8 cellular contexts compared by ENCODE assay signal in genomic region chr16:53504161-53504663, GRCh38. TPM values are rescaled to one million over a fixed set of nuclear protein-coding genes. Genes with fewer than 3 reads are reported as not detected.
DNase-seq lines count a peak whose midpoint lies in the region; ATAC-seq and TF ChIP-seq lines count a peak whose summit lies in the region.

No MANE protein-coding gene starts in this region.

- no peak overlapping the region for H3K9ac ChIP-seq in iPS-15b (ENCODE audit: low read depth, low read length)

- peak overlapping the region; percentile 77 for H3K27ac ChIP-seq in Panc1 (ENCODE audit: low read length)

- H3K36me3 ChIP-seq in Panc1 (ENCODE audit: control insufficient read depth, insufficient read depth, low read length) (peaks cover 7% of the 10 kb centered on the region; the same call in 1 of the 2 replicates), iPS-15b (ENCODE audit: control insufficient read depth, insufficient read depth, low read length) (no peaks in the 10 kb centered on the region)

- CTCF ChIA-PET in Panc1 (lab: Charles Lee): interaction anchor here (0.6 kb wide), 1 partner anchor 46 kb away, joined by 3 read pairs; no protein-coding TSS in a partner anchor

- H3K9me3 ChIP-seq in Panc1 (ENCODE audit: control insufficient read depth, insufficient read depth, low read depth, low read length) (no peaks in the 10 kb centered on the region), iPS-15b (ENCODE audit: control insufficient read depth, insufficient read depth, low read length) (no peaks in the 10 kb centered on the region)

- no TSS peak for BruUV-seq in Panc1 (replicated peaks; lab: Mats Ljungman, UMichigan)

- H3K4me1 ChIP-seq in Panc1 (ENCODE audit: control insufficient read depth, insufficient read depth, low read length) (peaks cover 18% of the 10 kb centered on the region), iPS-15b (ENCODE audit: control insufficient read depth, insufficient read depth, low read length) (peaks cover 4% of the 10 kb centered on the region)

- DNase-seq in GM12864 (ENCODE audit: low read depth): no peak
- DNase-seq in Panc1 (ENCODE audit: low read depth, low spot score): no peak
- peak; percentile 59 for DNase-seq in astrocyte of the hippocampus (ENCODE audit: low read depth, low spot score)
- DNase-seq in skeletal muscle cell (ENCODE audit: low read depth): no peak
- no peak for DNase-seq in NCI-H2107 (lab: John Stamatoyannopoulos, UW)

- no peak for ATAC-seq in Panc1
- ATAC-seq in GM18867 (IDR thresholded peaks at IDR 0.05; ENCODE audit: unreplicated experiment): no peak
- no peak for ATAC-seq in HG02763 (IDR thresholded peaks at IDR 0.05; ENCODE audit: unreplicated experiment)

- H3K4me3 ChIP-seq in GM12864 (ENCODE audit: low read depth, low read length): peak overlapping the region; percentile 91
- H3K4me3 ChIP-seq in Panc1 (ENCODE audit: low read depth in 2 of 2, low read length in 2 of 2): peak overlapping the region; percentile 49 to 61
- H3K4me3 ChIP-seq in iPS-15b (ENCODE audit: low read depth, low read length): peak overlapping the region; percentile 50
- peak overlapping the region; percentile 53 for H3K4me3 ChIP-seq in skeletal muscle cell (ENCODE audit: low read depth, low read length)

- in situ Hi-C loops in Panc1 (cut with HindIII; ENCODE audit: low pct_unique_long_range_greater_than_20kb, low sequenced_read_pairs): no loop called here

- H3K27me3 ChIP-seq in Panc1 (ENCODE audit: control insufficient read depth, insufficient read depth, low read length) (no peaks in the 10 kb centered on the region), iPS-15b (ENCODE audit: control insufficient read depth, insufficient read depth, low read length) (no peaks in the 10 kb centered on the region)

- TF ChIP-seq CTCF in GM12864 (IDR thresholded peaks at IDR 0.05; ENCODE audit: low read depth, low read length, missing control alignments): no peak
- no peak for TF ChIP-seq CTCF in Panc1 (IDR thresholded peaks at IDR 0.05)

- intact Hi-C loops in Panc1 (cut with micrococcal nuclease; ENCODE audit: unreplicated experiment): no loop called here

- POLR2A ChIA-PET in Panc1 (lab: Charles Lee): no interaction called here

RNA-seq across cellular contexts. Expression of gene AKTIP, which starts 1.2 kb away (rescaled TPM):
- total RNA-seq in Panc1 (2021; ENCODE audit: unreplicated experiment): 26.1 TPM
- polyA plus RNA-seq in Panc1 (2012; ENCODE audit: insufficient read length): 18.6 TPM
